1 cellular context compared by ENCODE assay signal in the genomic region with DNA sequence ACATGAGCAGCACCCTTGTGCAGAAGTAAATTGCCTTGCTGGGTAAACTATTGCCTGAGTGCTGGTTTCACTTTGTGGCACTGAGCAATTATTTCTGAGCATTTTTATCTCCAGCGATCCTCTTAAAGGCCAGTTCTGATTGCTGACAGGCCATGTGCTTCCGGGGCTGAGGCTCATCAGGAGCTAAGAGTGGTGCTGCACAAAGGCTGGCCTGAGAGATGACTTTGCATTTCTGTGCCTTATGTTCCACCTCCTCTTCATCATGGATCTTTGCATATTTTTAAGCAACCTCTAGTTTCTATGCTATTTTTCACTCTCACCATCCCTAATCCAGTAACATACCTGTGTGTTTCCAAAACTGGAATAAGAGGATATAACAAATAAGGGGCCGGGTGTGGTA.
TF ChIP-seq lines count a peak whose summit lies in the region.

No MANE protein-coding gene starts in this region.

TF ChIP-seq in HepG2, 621 proteins besides CTCF, POLR2A, EP300 and RAD21:
- TF ChIP-seq SMYD3 (CRISPR knock-in tag; IDR thresholded peaks at IDR 0.05) (no peak), HNRNPH1 (optimal IDR thresholded peaks at IDR 0.05; ENCODE audit: low read depth, low read length) (no peak), NFE2L2 (IDR thresholded peaks at IDR 0.05; ENCODE audit: low read length) (peak; percentile 39; the same call in 1 of the 2 replicates)
TF ChIP-seq in HepG2: peak in this region for 1.
